Comparison of ENCODE assay signal across 14 cellular contexts in the genomic region with DNA sequence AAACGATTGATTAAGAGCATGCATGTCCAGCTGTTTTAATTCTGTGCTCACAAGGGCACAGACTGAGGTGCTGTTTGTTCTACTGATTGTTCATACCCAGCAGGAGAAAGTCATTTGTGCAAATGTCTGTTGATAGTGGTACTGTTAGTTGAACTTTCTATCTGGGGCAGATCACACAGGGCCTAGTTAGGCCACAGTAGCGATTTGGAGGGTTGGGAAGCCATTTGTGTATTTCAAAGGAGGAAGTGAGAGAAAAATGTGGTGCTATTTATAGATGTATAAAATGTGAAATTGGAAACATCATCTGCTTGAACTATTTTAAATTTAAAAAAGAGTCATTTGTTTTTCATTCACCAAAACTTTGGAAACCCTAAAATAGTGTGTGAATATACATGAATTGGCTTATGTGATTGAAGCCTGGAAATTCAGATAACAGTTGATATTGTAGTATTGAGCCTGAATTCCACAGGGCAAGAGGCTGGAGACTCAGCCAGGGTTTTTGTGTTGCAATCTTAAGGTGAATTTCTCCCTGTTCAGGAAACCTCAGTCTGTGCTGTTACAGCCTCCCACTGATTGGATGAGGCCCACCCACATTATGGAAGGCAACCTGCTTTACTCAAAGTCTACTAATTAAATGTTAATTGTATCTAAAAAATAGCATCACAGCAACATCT.
DNase-seq lines count a peak whose midpoint lies in the region; ATAC-seq, FAIRE-seq and TF ChIP-seq lines count a peak whose summit lies in the region.
"Had no signal": no experiment of that assay in that cellular context is flagged by ENCODE, and none has a peak within 500 bp of the region (broad histone marks: within the 10 kb centered on the region; RNA-seq: fewer than 3 reads in every experiment).

No MANE protein-coding gene starts in this region.

- no peaks in the 10 kb centered on the region for H3K9me3 Mint-ChIP-seq in activated B cell treated with CpG ODN at 0.5 μM for 24 hours
- H3K9me3 Mint-ChIP-seq: neural crest cell; stimulated activated effector memory CD8-positive, alpha-beta T cell treated with anti-CD3 and anti-CD28 coated beads, Interleukin-12 subunit alpha, Interleukin-12 subunit beta, amount 100 ng/mL, for 72 hours had no signal

- no peak overlapping the region for H3K4me3 ChIP-seq in A549
- H3K4me3 ChIP-seq in foreskin fibroblast (ENCODE audit: low read depth in 1 of 2, low read length in 2 of 2): no peak overlapping the region

- FAIRE-seq in A549 (lab: Jason Lieb, UNC): peak; percentile 18
- FAIRE-seq: islet of Langerhans had no signal

- peak overlapping the region; percentile 55 for H3K4me2 ChIP-seq in A549

- H3K9me3 ChIP-seq in A549: peaks cover 34% of the 10 kb centered on the region

- peak overlapping the region; percentile 82 to 87 for H3K27ac ChIP-seq in A549

- H3K4me1 ChIP-seq in A549: peaks cover 38% of the 10 kb centered on the region

- H3K36me3 Mint-ChIP-seq in activated B cell treated with CpG ODN at 0.5 μM for 24 hours (ENCODE audit: low read depth): no peaks in the 10 kb centered on the region
- H3K36me3 Mint-ChIP-seq: stimulated activated effector memory CD8-positive, alpha-beta T cell treated with anti-CD3 and anti-CD28 coated beads, Interleukin-12 subunit alpha, Interleukin-12 subunit beta, amount 100 ng/mL, for 72 hours had no signal

- H3K4me1 Mint-ChIP-seq in activated B cell treated with CpG ODN at 0.5 μM for 24 hours: peaks cover 56% of the 10 kb centered on the region
- H3K4me1 Mint-ChIP-seq: neural crest cell had no signal

- 81% methylated on average over 2 of the region's 2 CpGs for WGBS in A549 (ENCODE audit: missing lambda C conversion rate)

- intact Hi-C loops in activated B cell treated with CpG ODN at 0.5 μM for 24 hours (cut with micrococcal nuclease): loop anchor here (1.0 to 2.0 kb wide), 3 partner anchors 10 to 70 kb away; no protein-coding TSS in a partner anchor

- DNase-seq in A549 (ENCODE audit: low read depth in 1 of 2, low spot score in 1 of 2) (no peak), activated B cell treated with CpG ODN at 0.5 μM for 24 hours (no peak), NCI-H2107 treated with DMSO at 0.1 percent for 48 hours (lab: John Stamatoyannopoulos, UW; ENCODE audit: unreplicated experiment) (no peak), activated T-cell treated with anti-CD3 and anti-CD28 coated beads for 4 hours (no peak), foreskin fibroblast (no peak), HPDE6-E6E7 (ENCODE audit: extremely low spot score) (no peak)
- DNase-seq: activated CD4-positive, alpha-beta T cell treated with anti-CD3 and anti-CD28 coated beads for 36 hours; activated gamma-delta T cell; EL had no signal

- H3K4me3 Mint-ChIP-seq in activated B cell treated with CpG ODN at 0.5 μM for 24 hours: peak overlapping the region; percentile 42
- H3K4me3 Mint-ChIP-seq: activated CD4-positive, alpha-beta T cell treated with anti-CD3 and anti-CD28 coated beads for 36 hours; neural crest cell; stimulated activated effector memory CD8-positive, alpha-beta T cell treated with anti-CD3 and anti-CD28 coated beads, Interleukin-12 subunit alpha, Interleukin-12 subunit beta, amount 100 ng/mL, for 72 hours had no signal

- no peak for TF ChIP-seq EP300 in A549 (IDR thresholded peaks at IDR 0.05)

- TF ChIP-seq CTCF in A549 (IDR thresholded peaks at IDR 0.05): no peak
- no peak for TF ChIP-seq CTCF in activated B cell treated with CpG ODN at 0.5 μM for 24 hours (IDR thresholded peaks at IDR 0.05)
- TF ChIP-seq CTCF in foreskin fibroblast (IDR thresholded peaks at IDR 0.05; ENCODE audit: low read depth, low read length): no peak

- no peaks in the 10 kb centered on the region for H3K27me3 Mint-ChIP-seq in activated B cell treated with CpG ODN at 0.5 μM for 24 hours

- TF ChIP-seq RAD21 in A549 (conservative IDR thresholded peaks at IDR 0.05 in 1 of 2, IDR thresholded peaks at IDR 0.05 in 1 of 2): no peak

- POLR2A ChIA-PET in A549 (lab: Yijun Ruan, JAX) (no interaction called here), activated B cell treated with CpG ODN at 0.5 μM for 24 hours (lab: Charles Lee) (no interaction called here)

- TF ChIP-seq POLR2A in A549 (IDR thresholded peaks at IDR 0.05; ENCODE audit: low read length): no peak

- ATAC-seq in A549 (peak in 1 of 2 experiments; percentile 13; a peak in 2 of 6 replicates), GM19324 (IDR thresholded peaks at IDR 0.05; ENCODE audit: low FRiP score, unreplicated experiment) (peak; percentile 60), HG03520 (IDR thresholded peaks at IDR 0.05; ENCODE audit: unreplicated experiment) (peak; percentile 55), activated B cell treated with CpG ODN at 0.5 μM for 24 hours (ENCODE audit: low read depth) (peak; percentile 82)
- ATAC-seq: activated CD4-positive, alpha-beta T cell treated with anti-CD3 and anti-CD28 coated beads for 36 hours; stimulated activated effector memory CD8-positive, alpha-beta T cell treated with anti-CD3 and anti-CD28 coated beads, Interleukin-12 subunit alpha, Interleukin-12 subunit beta, amount 100 ng/mL, for 72 hours had no signal

- H3K27ac Mint-ChIP-seq in activated B cell treated with CpG ODN at 0.5 μM for 24 hours: peak overlapping the region; percentile 81
- H3K27ac Mint-ChIP-seq: activated CD4-positive, alpha-beta T cell treated with anti-CD3 and anti-CD28 coated beads for 36 hours; stimulated activated effector memory CD8-positive, alpha-beta T cell treated with anti-CD3 and anti-CD28 coated beads, Interleukin-12 subunit alpha, Interleukin-12 subunit beta, amount 100 ng/mL, for 72 hours had no signal

- CTCF ChIA-PET in A549 (lab: Yijun Ruan, JAX) (no interaction called here), activated B cell treated with CpG ODN at 0.5 μM for 24 hours (lab: Charles Lee) (no interaction called here)

TF ChIP-seq in A549, 52 proteins besides CTCF, POLR2A, EP300 and RAD21:
- TF ChIP-seq CHD2 (IDR thresholded peaks at IDR 0.05; ENCODE audit: low read length, partially characterized antibody): no peak
TF ChIP-seq in A549: peak in this region for 0.
